ENCODE assay signal across 21 cellular contexts in genomic region chr15:80402339-80402738, GRCh38. TPM values are rescaled to one million over a fixed set of nuclear protein-coding genes. Genes with fewer than 3 reads are reported as not detected.
"Had no signal": no experiment of that assay in that cellular context is flagged by ENCODE, and none has a peak within 500 bp of the region (broad histone marks: within the 10 kb centered on the region; RNA-seq: fewer than 3 reads in every experiment).

No MANE protein-coding gene starts in this region.

- H3K27ac Mint-ChIP-seq: activated naive CD4-positive, alpha-beta T cell treated with anti-CD3 and anti-CD28 coated beads, Interleukin-2, amount 50 U/mL, for 24 hours; endodermal cell had no signal

- ATAC-seq: left cardiac atrium; stimulated activated naive CD8-positive, alpha-beta T cell treated with anti-CD3 and anti-CD28 coated beads, Interleukin-15, Interleukin-2, amounts not matched to agents 100 U/mL and 50 U/mL, for 24 hours had no signal

- H3K9me3 ChIP-seq: colonic mucosa, SJSA1 had no signal

- H3K4me1 ChIP-seq: colonic mucosa had no signal

- H3K27ac ChIP-seq: brain microvascular endothelial cell, colonic mucosa, epithelial cell of prostate, hepatocyte, SJSA1 had no signal

- H3K4me3 ChIP-seq: colonic mucosa, hepatocyte, SJSA1 had no signal

- H3K9me3 Mint-ChIP-seq: activated naive CD4-positive, alpha-beta T cell treated with anti-CD3 and anti-CD28 coated beads, Interleukin-2, amount 50 U/mL, for 24 hours; endodermal cell had no signal

- DNase-seq: activated CD4-positive, alpha-beta T cell treated with anti-CD3 and anti-CD28 coated beads for 1 hour; activated CD4-positive, alpha-beta T cell treated with anti-CD3 and anti-CD28 coated beads, Interleukin-2, amount 50 U/mL, for 1 hour; activated gamma-delta T cell treated with Interleukin-2 at 50 U/mL for 16 hours; activated T-cell treated with anti-CD3 and anti-CD28 coated beads, Interleukin-2, amount 50 U/mL, for 1 hour; anterior cingulate cortex; brain microvascular endothelial cell; central memory CD4-positive, alpha-beta T cell; colonic mucosa; endodermal cell; left cardiac atrium; retina; stimulated activated CD4-positive, alpha-beta T cell treated with anti-CD3 and anti-CD28 coated beads, Interleukin-12 subunit alpha, Interleukin-12 subunit beta, amount 100 ng/mL, for 4 hours; stimulated activated CD4-positive, alpha-beta T cell treated with anti-CD3 and anti-CD28 coated beads, Interleukin-4, amount 100 ng/mL, for 4 hours; stimulated activated naive CD8-positive, alpha-beta T cell treated with anti-CD3 and anti-CD28 coated beads, Interleukin-15, Interleukin-2, amounts not matched to agents 100 U/mL and 50 U/mL, for 24 hours; T-helper 9 cell; trophoblast cell had no signal

- H3K4me2 ChIP-seq: hepatocyte had no signal

- H3K4me3 Mint-ChIP-seq: activated naive CD4-positive, alpha-beta T cell treated with anti-CD3 and anti-CD28 coated beads, Interleukin-2, amount 50 U/mL, for 24 hours; endodermal cell had no signal

- H3K36me3 Mint-ChIP-seq: activated naive CD4-positive, alpha-beta T cell treated with anti-CD3 and anti-CD28 coated beads, Interleukin-2, amount 50 U/mL, for 24 hours had no signal

- H3K36me3 ChIP-seq: brain microvascular endothelial cell, colonic mucosa, SJSA1 had no signal

RNA-seq across cellular contexts. Expression of gene ARNT2, which starts 1.8 kb away (rescaled TPM):
- total RNA-seq: T-helper 1 cell treated with Interleukin-12 subunit alpha and Interleukin-12 subunit beta and Interleukin-4 antibody, amounts not matched to agents 30 ng/mL and 1 ng/mL, for 36 hours had no signal
